ENCODE assay signal across 2 cellular contexts in the genomic region with DNA sequence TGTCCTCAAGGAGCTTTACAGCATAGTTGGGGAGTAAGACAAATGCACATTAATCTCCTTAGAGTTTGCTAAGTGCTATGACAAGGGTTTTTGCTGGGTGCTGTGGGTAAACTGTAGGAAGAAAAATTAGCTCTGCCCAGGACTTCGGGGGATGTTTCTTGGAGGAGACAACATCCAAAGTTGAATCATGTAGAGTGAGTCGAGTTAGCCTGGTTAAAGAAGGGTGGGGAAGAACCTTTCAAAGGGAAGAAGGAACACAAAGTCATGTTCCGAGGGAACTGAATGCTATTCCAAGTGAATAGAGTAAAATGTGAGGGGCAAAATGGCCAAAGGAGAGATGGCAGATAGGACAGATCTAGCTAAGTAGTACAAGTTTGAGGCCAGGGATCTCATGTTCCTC.
TF ChIP-seq lines count a peak whose summit lies in the region.

No MANE protein-coding gene starts in this region.

TF ChIP-seq in GM23338, 12 proteins besides CTCF, POLR2A, EP300 and RAD21:
- TF ChIP-seq REST (IDR thresholded peaks at IDR 0.05; ENCODE audit: unreplicated experiment) (no peak), ETS1 (IDR thresholded peaks at IDR 0.05) (no peak), CREB1 (CRISPR knock-in tag; IDR thresholded peaks at IDR 0.05; ENCODE audit: low read depth) (no peak)

TF ChIP-seq in K562, 482 proteins besides CTCF, POLR2A, EP300 and RAD21:
- TF ChIP-seq TAF7 (tag; IDR thresholded peaks at IDR 0.05) (no peak), SOX6 (IDR thresholded peaks at IDR 0.05) (no peak), MTF1 (CRISPR knock-in tag; IDR thresholded peaks at IDR 0.05; ENCODE audit: borderline replicate concordance) (no peak), TCF7 (IDR thresholded peaks at IDR 0.05; ENCODE audit: borderline replicate concordance) (no peak), EWSR1 (IDR thresholded peaks at IDR 0.05; ENCODE audit: borderline replicate concordance, low read depth, partially characterized antibody) (no peak), DLX4 (CRISPR knock-in tag; IDR thresholded peaks at IDR 0.05) (no peak), NR2C2 (CRISPR knock-in tag; IDR thresholded peaks at IDR 0.05) (no peak), NR2C2 (tag; IDR thresholded peaks at IDR 0.05) (no peak), FIP1L1 (IDR thresholded peaks at IDR 0.05; ENCODE audit: low read depth, low read length, poor library complexity, severe bottlenecking) (no peak), ZNF3 (CRISPR knock-in tag; IDR thresholded peaks at IDR 0.05) (no peak), RFX1 (IDR thresholded peaks at IDR 0.05) (no peak), XRCC4 (IDR thresholded peaks at IDR 0.05; ENCODE audit: extremely low read depth, insufficient read depth, insufficient read length) (no peak)
- TF ChIP-seq, protein P1, sequence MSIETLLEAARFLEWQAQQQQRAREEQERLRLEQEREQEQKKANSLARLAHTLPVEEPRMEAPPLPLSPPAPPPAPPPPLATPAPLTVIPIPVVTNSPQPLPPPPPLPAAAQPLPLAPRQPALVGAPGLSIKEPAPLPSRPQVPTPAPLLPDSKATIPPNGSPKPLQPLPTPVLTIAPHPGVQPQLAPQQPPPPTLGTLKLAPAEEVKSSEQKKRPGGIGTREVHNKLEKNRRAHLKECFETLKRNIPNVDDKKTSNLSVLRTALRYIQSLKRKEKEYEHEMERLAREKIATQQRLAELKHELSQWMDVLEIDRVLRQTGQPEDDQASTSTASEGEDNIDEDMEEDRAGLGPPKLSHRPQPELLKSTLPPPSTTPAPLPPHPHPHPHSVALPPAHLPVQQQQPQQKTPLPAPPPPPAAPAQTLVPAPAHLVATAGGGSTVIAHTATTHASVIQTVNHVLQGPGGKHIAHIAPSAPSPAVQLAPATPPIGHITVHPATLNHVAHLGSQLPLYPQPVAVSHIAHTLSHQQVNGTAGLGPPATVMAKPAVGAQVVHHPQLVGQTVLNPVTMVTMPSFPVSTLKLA (conservative IDR thresholded peaks at IDR 0.05): no peak
TF ChIP-seq in K562: peak in this region for 0.
